In the genomic region with DNA sequence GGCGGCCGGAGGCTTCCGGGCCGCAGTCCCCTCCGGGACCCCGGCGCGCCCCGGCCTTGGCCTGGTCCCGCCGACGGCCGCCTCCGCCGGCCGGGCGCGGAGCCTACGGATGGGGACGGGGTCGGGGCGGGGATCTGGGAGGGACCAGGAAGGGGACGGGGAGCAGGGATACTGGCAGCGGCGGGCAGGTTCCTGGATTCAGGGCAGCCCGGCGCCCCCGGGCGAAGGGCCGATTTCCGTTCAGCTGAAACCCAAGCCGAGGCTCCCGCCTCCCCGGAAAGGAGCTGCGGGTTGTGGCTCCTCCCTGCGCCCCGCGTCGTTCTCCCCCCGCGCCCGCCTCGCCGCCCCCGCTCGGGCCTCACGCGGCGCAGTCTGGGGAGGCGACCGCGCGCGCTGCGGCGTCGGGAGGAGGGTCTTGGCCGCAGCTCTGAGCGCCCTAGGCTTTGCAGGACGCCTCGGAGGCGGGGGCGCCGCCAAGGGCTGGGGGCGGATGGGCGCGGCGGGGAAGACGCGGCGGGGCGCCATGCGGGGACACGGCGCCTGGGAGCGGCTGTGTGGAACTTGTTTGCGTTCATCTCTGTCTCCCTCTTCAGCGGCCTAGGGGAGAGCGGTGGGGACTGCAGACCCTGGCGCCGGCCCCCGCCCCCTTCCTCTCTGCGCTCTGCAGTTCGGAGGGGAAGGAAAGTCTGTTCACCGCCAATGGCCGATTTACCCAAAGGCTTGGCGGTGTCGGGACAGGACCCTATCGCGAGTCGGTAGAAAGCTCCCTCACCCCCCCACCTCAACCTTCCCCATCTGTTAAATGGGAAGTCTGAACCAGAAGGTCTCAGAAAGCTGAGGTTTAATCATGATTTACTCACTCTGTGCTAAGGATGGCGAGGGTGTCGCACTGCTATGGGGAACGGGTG, we compare ENCODE assay signal across 1 cellular context.
TF ChIP-seq lines count a peak whose summit lies in the region.

No MANE protein-coding gene starts in this region.

TF ChIP-seq in HepG2, 621 proteins besides CTCF, POLR2A, EP300 and RAD21 (continued from another document and continues in another):
- peak; percentile 71 for TF ChIP-seq YEATS4 (CRISPR knock-in tag; IDR thresholded peaks at IDR 0.05; ENCODE audit: borderline replicate concordance)
- no peak; the same call in 1 of the 2 replicates for TF ChIP-seq TCF7 (IDR thresholded peaks at IDR 0.05; ENCODE audit: low read depth)
- TF ChIP-seq, protein P1, sequence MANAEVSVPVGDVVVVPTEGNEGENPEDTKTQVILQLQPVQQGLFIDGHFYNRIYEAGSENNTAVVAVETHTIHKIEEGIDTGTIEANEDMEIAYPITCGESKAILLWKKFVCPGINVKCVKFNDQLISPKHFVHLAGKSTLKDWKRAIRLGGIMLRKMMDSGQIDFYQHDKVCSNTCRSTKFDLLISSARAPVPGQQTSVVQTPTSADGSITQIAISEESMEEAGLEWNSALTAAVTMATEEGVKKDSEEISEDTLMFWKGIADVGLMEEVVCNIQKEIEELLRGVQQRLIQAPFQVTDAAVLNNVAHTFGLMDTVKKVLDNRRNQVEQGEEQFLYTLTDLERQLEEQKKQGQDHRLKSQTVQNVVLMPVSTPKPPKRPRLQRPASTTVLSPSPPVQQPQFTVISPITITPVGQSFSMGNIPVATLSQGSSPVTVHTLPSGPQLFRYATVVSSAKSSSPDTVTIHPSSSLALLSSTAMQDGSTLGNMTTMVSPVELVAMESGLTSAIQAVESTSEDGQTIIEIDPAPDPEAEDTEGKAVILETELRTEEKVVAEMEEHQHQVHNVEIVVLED (CRISPR knock-in tag; IDR thresholded peaks at IDR 0.05; ENCODE audit: borderline replicate concordance): peak; percentile 75
- TF ChIP-seq AKAP8 (CRISPR knock-in tag; IDR thresholded peaks at IDR 0.05): no peak
- TF ChIP-seq ZNF468 (CRISPR knock-in tag; IDR thresholded peaks at IDR 0.05): no peak
- TF ChIP-seq ZNF552 (CRISPR knock-in tag; IDR thresholded peaks at IDR 0.05; ENCODE audit: borderline replicate concordance): no peak
- no peak for TF ChIP-seq ZNF510 (CRISPR knock-in tag; IDR thresholded peaks at IDR 0.05; ENCODE audit: low read depth)
- TF ChIP-seq CEBPG (CRISPR knock-in tag; IDR thresholded peaks at IDR 0.05): no peak
- TF ChIP-seq, protein P2, sequence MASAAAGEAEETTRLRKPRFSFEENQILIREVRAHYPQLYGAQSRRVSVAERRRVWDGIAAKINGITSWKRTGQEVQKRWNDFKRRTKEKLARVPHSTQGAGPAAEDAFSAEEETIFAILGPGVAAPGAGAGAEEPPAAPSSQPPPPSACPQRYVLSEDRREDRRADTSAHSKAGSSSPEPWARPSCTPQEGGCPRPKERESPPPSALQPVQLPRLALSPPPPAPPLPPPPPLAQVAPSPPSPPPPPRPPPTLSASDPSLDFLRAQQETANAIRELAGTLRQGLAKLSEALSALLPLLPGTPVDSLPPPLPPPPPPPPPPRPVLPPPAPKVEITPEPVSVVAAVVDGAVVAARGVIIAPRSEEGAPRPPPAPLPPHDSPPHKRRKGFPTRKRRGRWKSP (CRISPR knock-in tag; IDR thresholded peaks at IDR 0.05): no peak; the same call in 1 of the 2 replicates
- TF ChIP-seq SIN3A (IDR thresholded peaks at IDR 0.05; ENCODE audit: borderline replicate concordance, low read depth, low read length): no peak
- TF ChIP-seq STAG1 (CRISPR knock-in tag; IDR thresholded peaks at IDR 0.05): peak; percentile 14; the same call in 1 of the 2 replicates
- peak; percentile 82 for TF ChIP-seq MTF2 (CRISPR knock-in tag; IDR thresholded peaks at IDR 0.05; ENCODE audit: borderline replicate concordance)
- TF ChIP-seq, protein P3, sequence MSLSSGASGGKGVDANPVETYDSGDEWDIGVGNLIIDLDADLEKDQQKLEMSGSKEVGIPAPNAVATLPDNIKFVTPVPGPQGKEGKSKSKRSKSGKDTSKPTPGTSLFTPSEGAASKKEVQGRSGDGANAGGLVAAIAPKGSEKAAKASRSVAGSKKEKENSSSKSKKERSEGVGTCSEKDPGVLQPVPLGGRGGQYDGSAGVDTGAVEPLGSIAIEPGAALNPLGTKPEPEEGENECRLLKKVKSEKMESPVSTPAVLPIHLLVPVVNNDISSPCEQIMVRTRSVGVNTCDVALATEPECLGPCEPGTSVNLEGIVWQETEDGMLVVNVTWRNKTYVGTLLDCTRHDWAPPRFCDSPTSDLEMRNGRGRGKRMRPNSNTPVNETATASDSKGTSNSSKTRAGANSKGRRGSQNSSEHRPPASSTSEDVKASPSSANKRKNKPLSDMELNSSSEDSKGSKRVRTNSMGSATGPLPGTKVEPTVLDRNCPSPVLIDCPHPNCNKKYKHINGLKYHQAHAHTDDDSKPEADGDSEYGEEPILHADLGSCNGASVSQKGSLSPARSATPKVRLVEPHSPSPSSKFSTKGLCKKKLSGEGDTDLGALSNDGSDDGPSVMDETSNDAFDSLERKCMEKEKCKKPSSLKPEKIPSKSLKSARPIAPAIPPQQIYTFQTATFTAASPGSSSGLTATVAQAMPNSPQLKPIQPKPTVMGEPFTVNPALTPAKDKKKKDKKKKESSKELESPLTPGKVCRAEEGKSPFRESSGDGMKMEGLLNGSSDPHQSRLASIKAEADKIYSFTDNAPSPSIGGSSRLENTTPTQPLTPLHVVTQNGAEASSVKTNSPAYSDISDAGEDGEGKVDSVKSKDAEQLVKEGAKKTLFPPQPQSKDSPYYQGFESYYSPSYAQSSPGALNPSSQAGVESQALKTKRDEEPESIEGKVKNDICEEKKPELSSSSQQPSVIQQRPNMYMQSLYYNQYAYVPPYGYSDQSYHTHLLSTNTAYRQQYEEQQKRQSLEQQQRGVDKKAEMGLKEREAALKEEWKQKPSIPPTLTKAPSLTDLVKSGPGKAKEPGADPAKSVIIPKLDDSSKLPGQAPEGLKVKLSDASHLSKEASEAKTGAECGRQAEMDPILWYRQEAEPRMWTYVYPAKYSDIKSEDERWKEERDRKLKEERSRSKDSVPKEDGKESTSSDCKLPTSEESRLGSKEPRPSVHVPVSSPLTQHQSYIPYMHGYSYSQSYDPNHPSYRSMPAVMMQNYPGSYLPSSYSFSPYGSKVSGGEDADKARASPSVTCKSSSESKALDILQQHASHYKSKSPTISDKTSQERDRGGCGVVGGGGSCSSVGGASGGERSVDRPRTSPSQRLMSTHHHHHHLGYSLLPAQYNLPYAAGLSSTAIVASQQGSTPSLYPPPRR (CRISPR knock-in tag; IDR thresholded peaks at IDR 0.05; ENCODE audit: borderline replicate concordance): no peak
- no peak for TF ChIP-seq ZNF33A (CRISPR knock-in tag; IDR thresholded peaks at IDR 0.05; ENCODE audit: borderline replicate concordance)
- TF ChIP-seq MIXL1 (CRISPR knock-in tag; IDR thresholded peaks at IDR 0.05): no peak
- TF ChIP-seq, protein P4, sequence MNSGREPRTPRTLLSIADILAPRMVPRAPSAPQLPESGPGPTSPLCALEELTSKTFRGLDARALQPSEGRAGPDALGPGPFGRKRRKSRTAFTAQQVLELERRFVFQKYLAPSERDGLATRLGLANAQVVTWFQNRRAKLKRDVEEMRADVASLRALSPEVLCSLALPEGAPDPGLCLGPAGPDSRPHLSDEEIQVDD (CRISPR knock-in tag; IDR thresholded peaks at IDR 0.05; ENCODE audit: borderline replicate concordance): no peak
- TF ChIP-seq GABPB1 (CRISPR knock-in tag; IDR thresholded peaks at IDR 0.05): peak; percentile 83
- no peak for TF ChIP-seq ELF4 (CRISPR knock-in tag; IDR thresholded peaks at IDR 0.05; ENCODE audit: borderline replicate concordance)
- TF ChIP-seq, protein P5, sequence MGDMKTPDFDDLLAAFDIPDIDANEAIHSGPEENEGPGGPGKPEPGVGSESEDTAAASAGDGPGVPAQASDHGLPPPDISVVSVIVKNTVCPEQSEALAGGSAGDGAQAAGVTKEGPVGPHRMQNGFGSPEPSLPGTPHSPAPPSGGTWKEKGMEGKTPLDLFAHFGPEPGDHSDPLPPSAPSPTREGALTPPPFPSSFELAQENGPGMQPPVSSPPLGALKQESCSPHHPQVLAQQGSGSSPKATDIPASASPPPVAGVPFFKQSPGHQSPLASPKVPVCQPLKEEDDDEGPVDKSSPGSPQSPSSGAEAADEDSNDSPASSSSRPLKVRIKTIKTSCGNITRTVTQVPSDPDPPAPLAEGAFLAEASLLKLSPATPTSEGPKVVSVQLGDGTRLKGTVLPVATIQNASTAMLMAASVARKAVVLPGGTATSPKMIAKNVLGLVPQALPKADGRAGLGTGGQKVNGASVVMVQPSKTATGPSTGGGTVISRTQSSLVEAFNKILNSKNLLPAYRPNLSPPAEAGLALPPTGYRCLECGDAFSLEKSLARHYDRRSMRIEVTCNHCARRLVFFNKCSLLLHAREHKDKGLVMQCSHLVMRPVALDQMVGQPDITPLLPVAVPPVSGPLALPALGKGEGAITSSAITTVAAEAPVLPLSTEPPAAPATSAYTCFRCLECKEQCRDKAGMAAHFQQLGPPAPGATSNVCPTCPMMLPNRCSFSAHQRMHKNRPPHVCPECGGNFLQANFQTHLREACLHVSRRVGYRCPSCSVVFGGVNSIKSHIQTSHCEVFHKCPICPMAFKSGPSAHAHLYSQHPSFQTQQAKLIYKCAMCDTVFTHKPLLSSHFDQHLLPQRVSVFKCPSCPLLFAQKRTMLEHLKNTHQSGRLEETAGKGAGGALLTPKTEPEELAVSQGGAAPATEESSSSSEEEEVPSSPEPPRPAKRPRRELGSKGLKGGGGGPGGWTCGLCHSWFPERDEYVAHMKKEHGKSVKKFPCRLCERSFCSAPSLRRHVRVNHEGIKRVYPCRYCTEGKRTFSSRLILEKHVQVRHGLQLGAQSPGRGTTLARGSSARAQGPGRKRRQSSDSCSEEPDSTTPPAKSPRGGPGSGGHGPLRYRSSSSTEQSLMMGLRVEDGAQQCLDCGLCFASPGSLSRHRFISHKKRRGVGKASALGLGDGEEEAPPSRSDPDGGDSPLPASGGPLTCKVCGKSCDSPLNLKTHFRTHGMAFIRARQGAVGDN (CRISPR knock-in tag; IDR thresholded peaks at IDR 0.05): peak; percentile 90
- TF ChIP-seq ZNF33B (CRISPR knock-in tag; IDR thresholded peaks at IDR 0.05): no peak
- no peak for TF ChIP-seq SRY (CRISPR knock-in tag; IDR thresholded peaks at IDR 0.05)
- no peak for TF ChIP-seq RORA (CRISPR knock-in tag; IDR thresholded peaks at IDR 0.05)
- no peak for TF ChIP-seq ZNF430 (CRISPR knock-in tag; IDR thresholded peaks at IDR 0.05)
- TF ChIP-seq, protein P6, sequence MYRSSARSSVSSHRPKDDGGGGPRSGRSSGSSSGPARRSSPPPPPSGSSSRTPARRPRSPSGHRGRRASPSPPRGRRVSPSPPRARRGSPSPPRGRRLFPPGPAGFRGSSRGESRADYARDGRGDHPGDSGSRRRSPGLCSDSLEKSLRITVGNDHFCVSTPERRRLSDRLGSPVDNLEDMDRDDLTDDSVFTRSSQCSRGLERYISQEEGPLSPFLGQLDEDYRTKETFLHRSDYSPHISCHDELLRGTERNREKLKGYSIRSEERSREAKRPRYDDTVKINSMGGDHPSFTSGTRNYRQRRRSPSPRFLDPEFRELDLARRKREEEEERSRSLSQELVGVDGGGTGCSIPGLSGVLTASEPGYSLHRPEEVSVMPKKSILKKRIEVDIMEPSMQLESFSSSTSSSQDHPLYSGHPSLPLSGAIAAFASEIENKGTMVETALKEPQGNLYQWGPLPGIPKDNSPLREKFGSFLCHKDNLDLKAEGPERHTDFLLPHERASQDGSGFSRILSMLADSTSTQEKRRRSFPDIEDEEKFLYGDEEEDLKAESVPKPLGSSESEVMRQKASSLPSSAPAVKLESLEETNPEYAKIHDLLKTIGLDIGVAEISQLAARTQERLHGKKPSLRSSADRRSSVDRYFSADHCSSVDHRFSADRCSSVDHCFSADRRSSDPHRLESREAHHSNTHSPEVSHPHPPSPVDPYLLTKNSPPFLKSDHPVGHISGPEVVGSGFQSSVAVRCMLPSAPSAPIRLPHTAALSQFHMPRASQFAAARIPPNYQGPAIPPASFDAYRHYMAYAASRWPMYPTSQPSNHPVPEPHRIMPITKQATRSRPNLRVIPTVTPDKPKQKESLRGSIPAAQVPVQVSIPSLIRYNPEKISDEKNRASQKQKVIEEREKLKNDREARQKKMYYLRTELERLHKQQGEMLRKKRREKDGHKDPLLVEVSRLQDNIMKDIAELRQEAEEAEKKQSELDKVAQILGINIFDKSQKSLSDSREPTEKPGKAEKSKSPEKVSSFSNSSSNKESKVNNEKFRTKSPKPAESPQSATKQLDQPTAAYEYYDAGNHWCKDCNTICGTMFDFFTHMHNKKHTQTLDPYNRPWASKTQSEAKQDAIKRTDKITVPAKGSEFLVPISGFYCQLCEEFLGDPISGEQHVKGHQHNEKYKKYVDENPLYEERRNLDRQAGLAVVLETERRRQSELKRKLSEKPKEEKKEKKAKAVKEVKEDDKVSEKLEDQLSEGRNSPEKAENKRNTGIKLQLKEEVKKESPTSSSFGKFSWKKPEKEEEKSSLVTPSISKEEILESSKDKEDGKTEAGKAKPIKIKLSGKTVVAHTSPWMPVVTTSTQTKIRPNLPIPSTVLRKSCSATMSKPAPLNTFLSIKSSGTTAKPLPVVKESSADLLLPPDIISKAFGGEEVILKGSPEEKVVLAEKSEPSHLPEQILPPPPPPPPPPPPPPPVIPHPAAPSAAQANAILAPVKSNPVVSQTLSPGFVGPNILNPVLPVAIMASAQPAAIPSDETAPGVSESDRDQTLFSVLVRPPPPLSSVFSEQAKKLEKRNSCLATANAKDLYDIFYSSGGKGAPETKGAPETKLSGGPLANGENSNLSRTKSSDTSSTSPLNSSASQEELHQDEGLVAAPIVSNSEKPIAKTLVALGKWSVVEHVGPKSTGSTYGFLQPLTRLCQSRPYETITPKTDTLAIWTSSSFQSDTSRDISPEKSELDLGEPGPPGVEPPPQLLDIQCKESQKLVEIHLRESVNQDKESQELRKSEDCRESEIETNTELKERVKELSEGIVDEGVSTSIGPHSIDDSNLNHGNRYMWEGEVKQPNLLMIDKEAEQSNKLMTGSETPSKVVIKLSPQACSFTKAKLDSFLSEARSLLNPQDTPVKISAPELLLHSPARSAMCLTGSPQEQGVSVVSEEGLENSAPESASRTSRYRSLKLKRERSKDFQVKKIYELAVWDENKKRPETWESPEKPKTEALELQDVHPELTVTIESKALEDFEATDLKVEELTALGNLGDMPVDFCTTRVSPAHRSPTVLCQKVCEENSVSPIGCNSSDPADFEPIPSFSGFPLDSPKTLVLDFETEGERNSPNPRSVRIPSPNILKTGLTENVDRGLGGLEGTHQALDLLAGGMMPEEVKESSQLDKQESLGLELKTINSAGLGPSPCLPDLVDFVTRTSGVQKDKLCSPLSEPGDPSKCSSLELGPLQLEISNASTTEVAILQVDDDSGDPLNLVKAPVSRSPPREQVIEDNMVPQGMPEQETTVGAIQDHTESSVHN (CRISPR knock-in tag; IDR thresholded peaks at IDR 0.05): no peak; the same call in 1 of the 2 replicates
